In the genomic region with DNA sequence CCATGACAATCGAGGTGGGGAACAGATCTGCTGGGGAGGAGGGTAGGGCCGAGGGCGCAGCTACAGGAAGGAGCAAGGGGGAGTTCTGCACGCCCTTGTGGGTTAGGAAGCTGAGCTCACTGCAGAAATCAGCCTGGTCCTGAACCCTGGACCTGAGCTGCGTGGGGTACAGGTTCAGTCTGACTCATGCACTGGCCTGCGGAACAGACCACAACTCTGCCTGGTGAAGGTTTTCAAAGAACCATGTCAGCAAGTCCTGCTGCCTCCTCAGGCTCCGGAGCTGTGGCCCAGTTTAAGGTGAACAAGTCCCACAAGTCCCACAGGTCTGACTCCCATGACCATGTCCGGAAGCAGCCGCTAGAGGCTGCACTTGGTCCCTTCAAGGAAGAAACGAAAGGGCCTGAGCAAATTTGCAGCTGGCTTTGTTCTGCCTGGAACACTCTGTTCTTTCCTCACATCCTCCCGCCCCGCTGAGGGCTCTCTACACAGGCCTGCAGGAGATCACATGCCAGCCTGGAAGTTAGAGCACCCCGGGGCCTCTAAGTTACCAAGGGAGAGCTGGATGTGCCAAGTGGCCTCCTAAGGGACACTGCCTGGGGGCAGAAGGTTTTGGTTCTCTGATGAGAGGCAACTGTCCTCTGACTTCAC, we compare ENCODE assay signal across 8 cellular contexts. TPM values are rescaled to one million over a fixed set of nuclear protein-coding genes. Genes with fewer than 3 reads are reported as not detected.
DNase-seq lines count a peak whose midpoint lies in the region; ATAC-seq and TF ChIP-seq lines count a peak whose summit lies in the region.

No MANE protein-coding gene starts in this region.

- peaks cover 28% of the 10 kb centered on the region for H3K4me1 Mint-ChIP-seq in CD14-positive monocyte
- H3K4me1 Mint-ChIP-seq in naive thymus-derived CD4-positive, alpha-beta T cell = peaks cover 34 to 54% (median 47%) of the 10 kb centered on the region in 7 donors

- peak overlapping the region; percentile 34 to 100 for H3K4me3 Mint-ChIP-seq in CD14-positive monocyte
- peak overlapping the region; percentile 88 to 100 (median 96) for H3K4me3 Mint-ChIP-seq in naive thymus-derived CD4-positive, alpha-beta T cell

- CTCF ChIA-PET in naive thymus-derived CD4-positive, alpha-beta T cell (lab: Charles Lee) = interaction anchor here (0.7 to 4.3 kb wide), 11 partner anchors 13 to 392 kb away, joined by 3 to 34 read pairs (median 5); partner anchors contain the start of gene AKAP13

- H3K4me1 ChIP-seq in naive thymus-derived CD4-positive, alpha-beta T cell (ENCODE audit: control insufficient read depth in 2 of 2, insufficient read depth in 2 of 2, low read length in 2 of 2) = peaks cover 18 to 24% of the 10 kb centered on the region in 2 donors

- peaks cover 0 to 5% (median 0%) of the 10 kb centered on the region in 7 donors for H3K9me3 Mint-ChIP-seq in CD14-positive monocyte
- peaks cover 0 to 2% (median 0%) of the 10 kb centered on the region in 11 donors for H3K9me3 Mint-ChIP-seq in naive thymus-derived CD4-positive, alpha-beta T cell

- H3K27ac ChIP-seq in naive thymus-derived CD4-positive, alpha-beta T cell (ENCODE audit: low read depth, low read length) = peak overlapping the region; percentile 65

- TF ChIP-seq CTCF in CD14-positive monocyte (IDR thresholded peaks at IDR 0.05) (peak; percentile 58), epithelial cell of proximal tubule (conservative IDR thresholded peaks at IDR 0.05; ENCODE audit: low read depth, low read length) (peak; percentile 99)

- no peaks in the 10 kb centered on the region for H3K27me3 ChIP-seq in naive thymus-derived CD4-positive, alpha-beta T cell (ENCODE audit: control insufficient read depth in 2 of 2, insufficient read depth in 2 of 2, low read length in 2 of 2)

- peaks cover 0 to 2% (median 0%) of the 10 kb centered on the region in 3 donors for H3K27me3 Mint-ChIP-seq in CD14-positive monocyte (ENCODE audit: low read depth in 3 of 3)
- H3K27me3 Mint-ChIP-seq in naive thymus-derived CD4-positive, alpha-beta T cell = no peaks in the 10 kb centered on the region

- H3K36me3 Mint-ChIP-seq in CD14-positive monocyte = no peaks in the 10 kb centered on the region
- H3K36me3 Mint-ChIP-seq in naive thymus-derived CD4-positive, alpha-beta T cell = peaks cover 0 to 8% (median 0%) of the 10 kb centered on the region in 5 donors

- H3K4me3 ChIP-seq in epithelial cell of proximal tubule (ENCODE audit: low read depth, low read length) = peak overlapping the region; percentile 57
- peak overlapping the region; percentile 57 for H3K4me3 ChIP-seq in naive thymus-derived CD4-positive, alpha-beta T cell (ENCODE audit: low read length)

- no peaks in the 10 kb centered on the region for H3K36me3 ChIP-seq in naive thymus-derived CD4-positive, alpha-beta T cell (ENCODE audit: control insufficient read depth in 2 of 3, insufficient read depth in 3 of 3, low read length in 3 of 3)

- intact Hi-C loops in CD14-positive monocyte (cut with micrococcal nuclease) = no loop called here
- intact Hi-C loops in naive thymus-derived CD4-positive, alpha-beta T cell (cut with micrococcal nuclease) = loop anchor here (1.0 to 5.0 kb wide), 10 partner anchors 15 to 376 kb away; partner anchors contain the start of gene AKAP13 (in 1 of the 2)

- peak overlapping the region in 6 of 7 donors; percentile 42 to 91 (median 80) for H3K27ac Mint-ChIP-seq in CD14-positive monocyte
- H3K27ac Mint-ChIP-seq in naive thymus-derived CD4-positive, alpha-beta T cell = peak overlapping the region; percentile 74 to 97 (median 95)

- POLR2A ChIA-PET in naive thymus-derived CD4-positive, alpha-beta T cell (lab: Charles Lee) = interaction anchor here (0.5 to 2.3 kb wide), 10 partner anchors 15 to 270 kb away, joined by 3 to 13 read pairs (median 4); partner anchors contain the start of gene AKAP13

- DNase-seq in CD14-positive monocyte (ENCODE audit: low spot score) = peak; percentile 65
- DNase-seq in GM19238 (ENCODE audit: insufficient read length, low spot score) = peak; percentile 58
- peak; percentile 60 for DNase-seq in NK-92 (lab: John Stamatoyannopoulos, UW; ENCODE audit: unreplicated experiment)
- DNase-seq in activated CD8-positive, alpha-beta memory T cell treated with anti-CD3 and anti-CD28 coated beads, Interleukin-2, amount 50 U/mL, for 24 hours (ENCODE audit: extremely low read depth) = peak; percentile 35
- DNase-seq in epithelial cell of proximal tubule (ENCODE audit: low read depth) = peak; percentile 93
- DNase-seq in naive thymus-derived CD4-positive, alpha-beta T cell = peak; percentile 12 to 71 (median 44)
- DNase-seq in stimulated activated naive CD4-positive, alpha-beta T cell treated with Interleukin-2 at 50 U/mL for 16 hours (lab: John Stamatoyannopoulos, UW) = peak; percentile 68

- no peaks in the 10 kb centered on the region for H3K9me3 ChIP-seq in naive thymus-derived CD4-positive, alpha-beta T cell (ENCODE audit: control insufficient read depth in 2 of 3, low read length in 3 of 3)

- ATAC-seq in HG03432 (IDR thresholded peaks at IDR 0.05; ENCODE audit: unreplicated experiment) = peak; percentile 73
- ATAC-seq in naive thymus-derived CD4-positive, alpha-beta T cell = peak; percentile 70

RNA-seq across cellular contexts. Expression of gene AKAP13, which starts 49.3 kb away (rescaled TPM):
- polyA plus RNA-seq in CD14-positive monocyte = 10 to 100 TPM; 47.9 to 92.6 TPM
- total RNA-seq in epithelial cell of proximal tubule = 23.4 and 40.9 TPM in 2 replicates
- total RNA-seq in naive thymus-derived CD4-positive, alpha-beta T cell = 100 to 1,000 TPM; 170 to 400 (median 241) TPM
- 100 to 1,000 TPM; 108 to 148 TPM for polyA plus RNA-seq in naive thymus-derived CD4-positive, alpha-beta T cell

Comparison
In these comparisons a context has a peak if more than half of its experiments do, and no peak if none do; other contexts are left out.
1. Peak in every context shown above with its lines: DNase-seq, ATAC-seq, H3K4me3 ChIP-seq and H3K27ac ChIP-seq.
2. DNase-seq: peak in every context shown above with its lines; median percentile 93 in epithelial cell of proximal tubule; 68 in stimulated activated naive CD4-positive, alpha-beta T cell treated with Interleukin-2 at 50 U/mL for 16 hours; 65 in CD14-positive monocyte; 60 in NK-92; 58 in GM19238; 44 in naive thymus-derived CD4-positive, alpha-beta T cell; 35 in activated CD8-positive, alpha-beta memory T cell treated with anti-CD3 and anti-CD28 coated beads, Interleukin-2, amount 50 U/mL, for 24 hours.
3. intact Hi-C loops: an anchor here in naive thymus-derived CD4-positive, alpha-beta T cell (1.0 to 5.0 kb wide); none called in CD14-positive monocyte.